ENCODE assay signal across 8 cellular contexts in genomic region chr6:37547564-37548061, GRCh38. TPM values are rescaled to one million over a fixed set of nuclear protein-coding genes. Genes with fewer than 3 reads are reported as not detected.
DNase-seq lines count a peak whose midpoint lies in the region; ATAC-seq, FAIRE-seq and TF ChIP-seq lines count a peak whose summit lies in the region.

No MANE protein-coding gene starts in this region.

- H2AFZ ChIP-seq in SK-N-SH (ENCODE audit: low read depth) = no peak overlapping the region

- no peaks in the 10 kb centered on the region for H3K9me2 ChIP-seq in SK-N-SH

- H3K9ac ChIP-seq in BLaER1 treated with 17β-estradiol and CSF1 and Interleukin-3, amounts not matched to agents 10 nM and 100 nM = peak overlapping the region in 9 of 11 experiments; percentile 45 to 69 (median 63); a peak in 17 of 22 replicates
- H3K9ac ChIP-seq in SK-N-SH (no peak overlapping the region), kidney (ENCODE audit: low read length in 2 of 2) (no peak overlapping the region)

- H3K4me1 ChIP-seq in BLaER1 treated with 17β-estradiol and CSF1 and Interleukin-3, amounts not matched to agents 10 nM and 100 nM = peaks cover 28 to 97% (median 84%) of the 10 kb centered on the region in 10 experiments
- peaks cover 0 to 16% of the 10 kb centered on the region in 2 experiments; a peak in 1 of 4 replicates for H3K4me1 ChIP-seq in SK-N-SH (ENCODE audit: control insufficient read depth in 1 of 2, insufficient read depth in 2 of 2, low read depth in 1 of 2, low read length in 1 of 2)
- peaks cover 6 to 9% of the 10 kb centered on the region in 2 donors for H3K4me1 ChIP-seq in kidney (ENCODE audit: control insufficient read depth in 1 of 2, insufficient read depth in 1 of 2, low read depth in 1 of 2, low read length in 2 of 2)

- peak overlapping the region in 9 of 11 experiments; percentile 67 to 79 (median 77); a peak in 18 of 22 replicates for H3K27ac ChIP-seq in BLaER1 treated with 17β-estradiol and CSF1 and Interleukin-3, amounts not matched to agents 10 nM and 100 nM
- no peak overlapping the region for H3K27ac ChIP-seq in SK-N-SH (ENCODE audit: low read depth in 2 of 2, low read length in 1 of 2)
- H3K27ac ChIP-seq in kidney (ENCODE audit: low read depth in 2 of 2, low read length in 2 of 2) = no peak overlapping the region

- H3K4me3 ChIP-seq in BLaER1 treated with 17β-estradiol and CSF1 and Interleukin-3, amounts not matched to agents 10 nM and 100 nM = peak overlapping the region in 2 of 10 experiments; percentile 5; a peak in 2 of 20 replicates
- H3K4me3 ChIP-seq in SK-N-SH (ENCODE audit: low read depth in 2 of 2, low read length in 1 of 2) = no peak overlapping the region
- H3K4me3 ChIP-seq in kidney (ENCODE audit: low read length in 2 of 2) = no peak overlapping the region

- no peaks in the 10 kb centered on the region for H3K27me3 ChIP-seq in BLaER1 treated with 17β-estradiol and CSF1 and Interleukin-3, amounts not matched to agents 10 nM and 100 nM
- no peaks in the 10 kb centered on the region for H3K27me3 ChIP-seq in SK-N-SH (ENCODE audit: insufficient read depth)

- TF ChIP-seq RAD21 in SK-N-SH (IDR thresholded peaks at IDR 0.05; ENCODE audit: low read length) = no peak

- ATAC-seq in HG02678 (IDR thresholded peaks at IDR 0.05; ENCODE audit: unreplicated experiment) (peak; percentile 62), HG02870 (IDR thresholded peaks at IDR 0.05; ENCODE audit: unreplicated experiment) (no peak)

- POLR2A ChIA-PET in SK-N-SH (lab: Yijun Ruan, JAX) = no interaction called here

- TF ChIP-seq CTCF in SK-N-SH (IDR thresholded peaks at IDR 0.05) (no peak), kidney (IDR thresholded peaks at IDR 0.05; ENCODE audit: borderline replicate concordance, extremely low read depth, insufficient read depth) (no peak)

- peaks cover 3% of the 10 kb centered on the region for H3F3A ChIP-seq in SK-N-SH (replicated peaks; ENCODE audit: insufficient read depth)

- DNase-seq in SK-N-SH (peak; percentile 45), glomerular visceral epithelial cell (ENCODE audit: extremely low spot score) (peak; percentile 90), kidney (no peak), DMS53 (lab: John Stamatoyannopoulos, UW) (no peak), NCI-H526 (lab: John Stamatoyannopoulos, UW) (no peak)

- CTCF ChIA-PET in SK-N-SH (lab: Yijun Ruan, JAX) = interaction anchor here (1.1 to 2.9 kb wide), 6 partner anchors 10 to 145 kb away, joined by 3 to 22 read pairs (median 6); no protein-coding TSS in a partner anchor

- TF ChIP-seq EP300 in SK-N-SH (IDR thresholded peaks at IDR 0.05; ENCODE audit: borderline replicate concordance in 1 of 2, low read depth in 1 of 2, low read length in 1 of 2) = no peak

- 76% methylated on average over 8 of the region's 8 CpGs for WGBS in SK-N-SH (ENCODE audit: low lambda C conversion rate)

- no peaks in the 10 kb centered on the region for H3K36me3 ChIP-seq in BLaER1 treated with 17β-estradiol and CSF1 and Interleukin-3, amounts not matched to agents 10 nM and 100 nM
- no peaks in the 10 kb centered on the region for H3K36me3 ChIP-seq in SK-N-SH (replicated peaks in 1 of 2; ENCODE audit: control insufficient read depth in 1 of 2, insufficient read depth in 2 of 2, low read length in 1 of 2)
- H3K36me3 ChIP-seq in kidney (ENCODE audit: control insufficient read depth in 1 of 2, insufficient read depth in 2 of 2, low read length in 2 of 2) = no peaks in the 10 kb centered on the region

- H3K9me3 ChIP-seq in BLaER1 treated with 17β-estradiol and CSF1 and Interleukin-3, amounts not matched to agents 10 nM and 100 nM (replicated peaks in 1 of 11) = no peaks in the 10 kb centered on the region
- H3K9me3 ChIP-seq in SK-N-SH (no peaks in the 10 kb centered on the region), kidney (ENCODE audit: control insufficient read depth in 1 of 2, low read length in 2 of 2) (no peaks in the 10 kb centered on the region)

- intact Hi-C loops in kidney (cut with DNase I) = no loop called here

- no peaks in the 10 kb centered on the region for H3K79me2 ChIP-seq in SK-N-SH (ENCODE audit: insufficient read depth)

- FAIRE-seq in kidney (lab: Jason Lieb, UNC) = no peak

- H4K20me1 ChIP-seq in BLaER1 treated with 17β-estradiol and CSF1 and Interleukin-3, amounts not matched to agents 10 nM and 100 nM = no peaks in the 10 kb centered on the region; a peak in 1 of 22 replicates
- H4K20me1 ChIP-seq in SK-N-SH (ENCODE audit: insufficient read depth) = no peaks in the 10 kb centered on the region

- peak overlapping the region; percentile 63 to 92 (median 82) for H3K4me2 ChIP-seq in BLaER1 treated with 17β-estradiol and CSF1 and Interleukin-3, amounts not matched to agents 10 nM and 100 nM
- H3K4me2 ChIP-seq in SK-N-SH = peak overlapping the region; percentile 13; the same call in 1 of the 2 replicates

TF ChIP-seq in SK-N-SH, 30 proteins besides CTCF, POLR2A, EP300 and RAD21:
- TF ChIP-seq RCOR1 (IDR thresholded peaks at IDR 0.05; ENCODE audit: low read length) (0 out of 2 replicates have a peak, but pooled peaks have one; percentile 11), NFIC (IDR thresholded peaks at IDR 0.05; ENCODE audit: borderline replicate concordance) (peak; percentile 88), TCF12 (IDR thresholded peaks at IDR 0.05) (peak; percentile 32; the same call in 1 of the 2 replicates), ELF1 (IDR thresholded peaks at IDR 0.05) (peak; percentile 32; the same call in 1 of the 2 replicates), SMC3 (IDR thresholded peaks at IDR 0.05; ENCODE audit: low read depth, low read length) (no peak)
- TF ChIP-seq, protein P1, sequence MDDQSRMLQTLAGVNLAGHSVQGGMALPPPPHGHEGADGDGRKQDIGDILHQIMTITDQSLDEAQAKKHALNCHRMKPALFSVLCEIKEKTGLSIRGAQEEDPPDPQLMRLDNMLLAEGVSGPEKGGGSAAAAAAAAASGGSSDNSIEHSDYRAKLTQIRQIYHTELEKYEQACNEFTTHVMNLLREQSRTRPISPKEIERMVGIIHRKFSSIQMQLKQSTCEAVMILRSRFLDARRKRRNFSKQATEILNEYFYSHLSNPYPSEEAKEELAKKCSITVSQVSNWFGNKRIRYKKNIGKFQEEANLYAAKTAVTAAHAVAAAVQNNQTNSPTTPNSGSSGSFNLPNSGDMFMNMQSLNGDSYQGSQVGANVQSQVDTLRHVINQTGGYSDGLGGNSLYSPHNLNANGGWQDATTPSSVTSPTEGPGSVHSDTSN (IDR thresholded peaks at IDR 0.05) = peak; percentile 24; the same call in 1 of the 2 replicates
TF ChIP-seq in SK-N-SH: peak in this region for 5.

RNA-seq across cellular contexts. Expression of gene CCDC167, which starts 47.9 kb away (rescaled TPM):
- polyA plus RNA-seq in SK-N-SH (2012; rRNA removed) (49.1 and 63.2 TPM in 2 replicates), kidney (ENCODE audit: insufficient read depth, low read depth, low replicate concordance) (63.5 TPM)
- 50.1 and 62.9 TPM in 2 replicates for polyA plus RNA-seq in SK-N-SH (2012; cell fraction: cytosol; rRNA removed)
- 17.7 and 37.0 TPM in 2 replicates for polyA plus RNA-seq in SK-N-SH (2012; cell fraction: nucleus; rRNA removed)
- total RNA-seq in kidney = 15.7 TPM

Comparison
In these comparisons a context has a peak if more than half of its experiments do, and no peak if none do; other contexts are left out.
1. H3K27ac ChIP-seq: peak in BLaER1 treated with 17β-estradiol and CSF1 and Interleukin-3, amounts not matched to agents 10 nM and 100 nM (9 of 11); none in SK-N-SH (0 of 2) and kidney (0 of 2).
2. H3K9ac ChIP-seq: peak in BLaER1 treated with 17β-estradiol and CSF1 and Interleukin-3, amounts not matched to agents 10 nM and 100 nM (9 of 11); none in SK-N-SH (single experiment) and kidney (0 of 2).
3. DNase-seq: peak in SK-N-SH (single experiment) and glomerular visceral epithelial cell (single experiment); none in kidney (single experiment), DMS53 (single experiment) and NCI-H526 (0 of 2).